1 cellular context compared by ENCODE assay signal in the genomic region with DNA sequence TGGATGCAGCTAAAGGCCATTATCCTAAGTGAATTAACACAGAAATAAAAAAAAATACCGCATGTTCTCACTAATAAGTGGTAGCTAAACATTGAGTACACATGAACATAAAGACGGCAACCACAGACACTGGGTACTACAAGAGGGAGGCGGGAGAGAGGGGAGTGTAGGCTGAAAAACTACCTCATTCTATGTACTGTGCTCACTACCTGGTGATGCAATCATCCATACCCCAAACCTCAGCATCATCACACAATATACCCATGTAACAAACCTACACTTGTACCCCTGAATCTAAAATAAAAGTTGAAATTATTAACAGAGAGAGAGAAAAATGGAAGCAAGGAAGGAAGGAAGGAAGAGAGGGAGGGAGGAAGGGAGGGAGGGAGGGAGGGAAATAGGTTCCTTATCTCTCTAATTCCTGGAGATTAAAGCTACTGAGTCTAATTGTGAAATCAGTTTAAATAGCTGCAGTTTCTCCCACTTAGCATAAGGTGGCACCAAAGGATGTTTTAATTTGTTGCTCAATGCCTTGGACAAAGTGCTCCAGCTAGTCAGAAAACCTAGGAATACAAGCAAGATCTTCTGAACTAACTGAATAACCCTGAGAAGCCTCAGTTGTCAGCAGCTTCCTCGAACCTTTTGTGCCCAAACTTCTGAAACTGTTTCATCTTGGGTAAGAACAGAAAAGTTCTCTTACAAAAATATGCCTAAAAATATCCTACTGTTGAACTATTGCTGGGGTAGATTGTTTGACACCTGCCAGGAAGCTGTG.
TF ChIP-seq lines count a peak whose summit lies in the region.

No MANE protein-coding gene starts in this region.

TF ChIP-seq in HEK293, 187 proteins besides CTCF, POLR2A, EP300 and RAD21 (continued from another document):
- TF ChIP-seq MZF1 (tag by site-specific recombination; IDR thresholded peaks at IDR 0.05; ENCODE audit: borderline replicate concordance) (no peak), ZNF785 (tag by site-specific recombination; IDR thresholded peaks at IDR 0.05) (no peak), ZNF560 (tag by site-specific recombination; IDR thresholded peaks at IDR 0.05; ENCODE audit: borderline replicate concordance) (no peak), YY2 (tag by site-specific recombination; IDR thresholded peaks at IDR 0.05) (no peak)
- TF ChIP-seq, protein P1, sequence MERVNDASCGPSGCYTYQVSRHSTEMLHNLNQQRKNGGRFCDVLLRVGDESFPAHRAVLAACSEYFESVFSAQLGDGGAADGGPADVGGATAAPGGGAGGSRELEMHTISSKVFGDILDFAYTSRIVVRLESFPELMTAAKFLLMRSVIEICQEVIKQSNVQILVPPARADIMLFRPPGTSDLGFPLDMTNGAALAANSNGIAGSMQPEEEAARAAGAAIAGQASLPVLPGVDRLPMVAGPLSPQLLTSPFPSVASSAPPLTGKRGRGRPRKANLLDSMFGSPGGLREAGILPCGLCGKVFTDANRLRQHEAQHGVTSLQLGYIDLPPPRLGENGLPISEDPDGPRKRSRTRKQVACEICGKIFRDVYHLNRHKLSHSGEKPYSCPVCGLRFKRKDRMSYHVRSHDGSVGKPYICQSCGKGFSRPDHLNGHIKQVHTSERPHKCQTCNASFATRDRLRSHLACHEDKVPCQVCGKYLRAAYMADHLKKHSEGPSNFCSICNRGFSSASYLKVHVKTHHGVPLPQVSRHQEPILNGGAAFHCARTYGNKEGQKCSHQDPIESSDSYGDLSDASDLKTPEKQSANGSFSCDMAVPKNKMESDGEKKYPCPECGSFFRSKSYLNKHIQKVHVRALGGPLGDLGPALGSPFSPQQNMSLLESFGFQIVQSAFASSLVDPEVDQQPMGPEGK (tag by site-specific recombination; IDR thresholded peaks at IDR 0.05), result 0 out of 2 replicates have a peak, but pooled peaks have one; percentile 15
- TF ChIP-seq, protein P2, sequence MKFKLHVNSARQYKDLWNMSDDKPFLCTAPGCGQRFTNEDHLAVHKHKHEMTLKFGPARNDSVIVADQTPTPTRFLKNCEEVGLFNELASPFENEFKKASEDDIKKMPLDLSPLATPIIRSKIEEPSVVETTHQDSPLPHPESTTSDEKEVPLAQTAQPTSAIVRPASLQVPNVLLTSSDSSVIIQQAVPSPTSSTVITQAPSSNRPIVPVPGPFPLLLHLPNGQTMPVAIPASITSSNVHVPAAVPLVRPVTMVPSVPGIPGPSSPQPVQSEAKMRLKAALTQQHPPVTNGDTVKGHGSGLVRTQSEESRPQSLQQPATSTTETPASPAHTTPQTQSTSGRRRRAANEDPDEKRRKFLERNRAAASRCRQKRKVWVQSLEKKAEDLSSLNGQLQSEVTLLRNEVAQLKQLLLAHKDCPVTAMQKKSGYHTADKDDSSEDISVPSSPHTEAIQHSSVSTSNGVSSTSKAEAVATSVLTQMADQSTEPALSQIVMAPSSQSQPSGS (tag by site-specific recombination; IDR thresholded peaks at IDR 0.05; ENCODE audit: low read depth), result 0 out of 2 replicates have a peak, but pooled peaks have one; percentile 25
TF ChIP-seq in HEK293: peak in this region for 12.
